In the genomic region with DNA sequence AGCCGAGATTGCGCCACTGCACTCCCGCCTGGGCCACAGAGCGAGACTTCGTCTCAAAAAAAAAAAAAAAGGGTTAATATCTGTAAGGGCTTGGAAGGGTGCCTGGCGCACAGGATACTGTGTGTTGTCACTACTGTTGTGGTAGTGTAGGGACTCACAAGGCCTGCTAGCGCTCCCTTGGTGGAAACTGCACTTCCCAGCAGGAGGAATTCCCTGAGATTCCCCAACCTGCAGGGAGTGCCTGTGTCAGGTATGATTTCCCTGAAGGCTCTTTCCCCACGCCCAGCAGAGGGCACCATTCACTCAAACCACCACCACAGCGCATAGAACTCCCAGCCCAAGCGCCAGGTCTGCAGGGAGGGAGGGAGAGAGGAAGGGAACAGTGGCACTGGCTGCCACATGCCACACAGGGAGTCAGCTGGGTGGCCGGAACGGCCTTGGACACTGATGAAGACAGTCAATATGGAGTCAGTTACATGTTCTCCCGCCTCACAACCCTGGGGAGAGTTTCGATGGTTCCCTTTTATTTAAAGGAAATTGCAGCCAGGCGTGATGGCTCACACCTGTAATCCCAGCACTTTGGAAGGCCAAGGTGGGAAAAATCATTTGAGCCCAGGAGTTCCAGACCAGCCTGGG, we compare ENCODE assay signal across 8 cellular contexts. TPM values are rescaled to one million over a fixed set of nuclear protein-coding genes. Genes with fewer than 3 reads are reported as not detected.
DNase-seq lines count a peak whose midpoint lies in the region; ATAC-seq, FAIRE-seq and TF ChIP-seq lines count a peak whose summit lies in the region.

No MANE protein-coding gene starts in this region.

- TF ChIP-seq POLR2A in HepG2 (IDR thresholded peaks at IDR 0.05; ENCODE audit: insufficient read depth in 1 of 2, low read depth in 2 of 2, low read length in 2 of 2) = no peak

- DNase-seq in AG09319 (ENCODE audit: extremely low read depth, low read depth) (peak; percentile 16), H4 (ENCODE audit: low spot score) (peak; percentile 82), NCI-H345 (lab: John Stamatoyannopoulos, UW) (peak; percentile 78), cerebellar cortex (ENCODE audit: low spot score) (peak; percentile 66), HepG2 (ENCODE audit: low spot score) (peak; percentile 89)
- peak; percentile 69 for DNase-seq in activated CD4-positive, CD25-positive, alpha-beta regulatory T cell treated with anti-CD3 and anti-CD28 coated beads, Interleukin-2, amount 50 U/mL, for 72 hours
- peak; percentile 21 to 53 (median 25) for DNase-seq in stimulated activated CD4-positive, alpha-beta T cell treated with anti-CD3 and anti-CD28 coated beads, TNF-alpha, amount 100 ng/mL, for 4 hours (ENCODE audit: low read depth in 3 of 3)

- TF ChIP-seq CTCF in AG09319 (IDR thresholded peaks at IDR 0.05; ENCODE audit: low read depth, low read length) (peak; percentile 83), HepG2 (CRISPR knock-in tag; IDR thresholded peaks at IDR 0.05) (peak; percentile 99)

- H3K4me1 ChIP-seq in HepG2 (ENCODE audit: insufficient read depth, low read length) = peaks cover 40% of the 10 kb centered on the region

- H3K9me3 ChIP-seq in HepG2 (ENCODE audit: low read length) = no peaks in the 10 kb centered on the region

- intact Hi-C loops in HepG2 (cut with micrococcal nuclease; ENCODE audit: unreplicated experiment) = loop anchor here (1.0 to 2.0 kb wide), 5 partner anchors 40 to 176 kb away; a partner anchor contains a TSS

- H3K4me2 ChIP-seq in HepG2 (ENCODE audit: low read depth, low read length) = no peak overlapping the region; the same call in 1 of the 2 replicates

- H3K36me3 ChIP-seq in HepG2 (replicated peaks in 1 of 2; ENCODE audit: control insufficient read depth in 1 of 2, insufficient read depth in 2 of 2, low read length in 2 of 2) = no peaks in the 10 kb centered on the region

- BruUV-seq in HepG2 (replicated peaks; lab: Mats Ljungman, UMichigan) = no TSS peak

- ATAC-seq in HepG2 = peak; percentile 84
- ATAC-seq in GM19328 (IDR thresholded peaks at IDR 0.05; ENCODE audit: unreplicated experiment) = no peak

- peak; percentile 97 for FAIRE-seq in HepG2 (lab: Jason Lieb, UNC)

- H3K9ac ChIP-seq in HepG2 (ENCODE audit: insufficient read depth, low read depth, low read length) = no peak overlapping the region

- no peaks in the 10 kb centered on the region for H3K79me2 ChIP-seq in HepG2 (ENCODE audit: insufficient read depth, low read length)

- TF ChIP-seq RAD21 in HepG2 (CRISPR knock-in tag; IDR thresholded peaks at IDR 0.05) = peak; percentile 99

- H3K27ac ChIP-seq in HepG2 (ENCODE audit: extremely low read length, insufficient read depth, low read length) = no peak overlapping the region

- in situ Hi-C loops in HepG2 (cut with HindIII; ENCODE audit: extremely low pct_ligation_motif_present, low pct_unique_long_range_greater_than_20kb) = loop anchor here (5.0 to 25.0 kb wide), 2 partner anchors 98 to 408 kb away; a partner anchor contains a TSS

- H4K20me1 ChIP-seq in HepG2 (ENCODE audit: insufficient read depth, low read length) = no peaks in the 10 kb centered on the region

- 0 out of 4 replicates have a peak, but pooled peaks of 1 of the 2 experiments have one; percentile 39 for TF ChIP-seq EP300 in HepG2 (IDR thresholded peaks at IDR 0.05; ENCODE audit: low read depth in 2 of 2, low read length in 2 of 2)
- no peak for TF ChIP-seq EP300 in HepG2 (CRISPR knock-in tag; IDR thresholded peaks at IDR 0.05; ENCODE audit: borderline replicate concordance)

- no peak overlapping the region for H3K4me3 ChIP-seq in HepG2 (replicated peaks in 1 of 3; ENCODE audit: insufficient read depth in 1 of 3, low read depth in 2 of 3, low read length in 3 of 3)

- H2AFZ ChIP-seq in HepG2 (ENCODE audit: low read length) = no peak overlapping the region

- WGBS in HepG2 (ENCODE audit: low lambda C conversion rate) = 28% methylated on average over 13 of the region's 15 CpGs

- POLR2A ChIA-PET in HepG2 (lab: Yijun Ruan, JAX) = no interaction called here

- CTCF ChIA-PET in HepG2 (lab: Yijun Ruan, JAX; ENCODE audit: low intra/inter-chr PET ratio, low total read pairs) = interaction anchor here (0.7 to 1.9 kb wide), 7 partner anchors 74 to 420 kb away, joined by 3 to 94 read pairs (median 4); a partner anchor contains a TSS

- peaks cover 0 to 23% of the 10 kb centered on the region in 2 experiments; a peak in 3 of 5 replicates for H3K27me3 ChIP-seq in HepG2 (ENCODE audit: control insufficient read depth in 1 of 2, insufficient read depth in 2 of 2, low read length in 2 of 2)

TF ChIP-seq in HepG2, 621 proteins besides CTCF, POLR2A, EP300 and RAD21 (continues in another document):
- TF ChIP-seq ZNF83 (CRISPR knock-in tag; IDR thresholded peaks at IDR 0.05; ENCODE audit: borderline replicate concordance) = peak; percentile 91; the same call in 1 of the 2 replicates
- TF ChIP-seq, protein P1, sequence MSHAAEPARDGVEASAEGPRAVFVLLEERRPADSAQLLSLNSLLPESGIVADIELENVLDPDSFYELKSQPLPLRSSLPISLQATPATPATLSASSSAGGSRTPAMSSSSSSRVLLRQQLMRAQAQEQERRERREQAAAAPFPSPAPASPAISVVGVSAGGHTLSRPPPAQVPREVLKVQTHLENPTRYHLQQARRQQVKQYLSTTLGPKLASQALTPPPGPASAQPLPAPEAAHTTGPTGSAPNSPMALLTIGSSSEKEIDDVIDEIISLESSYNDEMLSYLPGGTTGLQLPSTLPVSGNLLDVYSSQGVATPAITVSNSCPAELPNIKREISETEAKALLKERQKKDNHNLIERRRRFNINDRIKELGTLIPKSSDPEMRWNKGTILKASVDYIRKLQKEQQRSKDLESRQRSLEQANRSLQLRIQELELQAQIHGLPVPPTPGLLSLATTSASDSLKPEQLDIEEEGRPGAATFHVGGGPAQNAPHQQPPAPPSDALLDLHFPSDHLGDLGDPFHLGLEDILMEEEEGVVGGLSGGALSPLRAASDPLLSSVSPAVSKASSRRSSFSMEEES (CRISPR knock-in tag; IDR thresholded peaks at IDR 0.05) = peak; percentile 53; the same call in 1 of the 2 replicates
- TF ChIP-seq MED1 (CRISPR knock-in tag; IDR thresholded peaks at IDR 0.05) = peak; percentile 69
- peak; percentile 60; the same call in 1 of the 2 replicates for TF ChIP-seq ZBTB38 (CRISPR knock-in tag; IDR thresholded peaks at IDR 0.05)
- peak; percentile 79; the same call in 1 of the 2 replicates for TF ChIP-seq NRL (CRISPR knock-in tag; IDR thresholded peaks at IDR 0.05; ENCODE audit: borderline replicate concordance)
- no peak for TF ChIP-seq TBL1XR1 (IDR thresholded peaks at IDR 0.05; ENCODE audit: borderline replicate concordance, low read length, partially characterized antibody)
- TF ChIP-seq WIZ (CRISPR knock-in tag; IDR thresholded peaks at IDR 0.05) = no peak

RNA-seq across cellular contexts. Expression of a gene that starts 32.7 kb away (rescaled TPM):
- total RNA-seq in H4 (2014; rRNA removed; shearing (Covaris generic)) = not detected in 2 replicates
- 0.70 and 0.95 TPM in 2 replicates for total RNA-seq in HepG2 (2016; rRNA removed; fragmentation: Illumina TruSeq; extraction: Trizol)
- 0.10 and 0.18 TPM in 2 replicates for total RNA-seq in HepG2 (2016; cell fraction: cytosol; rRNA removed; fragmentation: Illumina TruSeq; extraction: Trizol; ENCODE audit: low read depth)
- total RNA-seq in HepG2 (2016; cell fraction: insoluble cytoplasmic fraction; rRNA removed; fragmentation: Illumina TruSeq; extraction: Trizol) = 0.51 and 1.0 TPM in 2 replicates
- 0.17 and 0.31 TPM in 2 replicates for total RNA-seq in HepG2 (2016; cell fraction: membrane; rRNA removed; fragmentation: Illumina TruSeq; extraction: Trizol)
- total RNA-seq in HepG2 (2016; cell fraction: nucleus; rRNA removed; fragmentation: Illumina TruSeq; extraction: Trizol) = 1.9 and 2.1 TPM in 2 replicates
- 9.8 and 10.0 TPM in 2 replicates for polyA plus RNA-seq in HepG2 (2011; rRNA removed)
- polyA plus RNA-seq in HepG2 (2011; cell fraction: cytosol; rRNA removed) = 3.0 and 7.2 TPM in 2 replicates
- polyA plus RNA-seq in HepG2 (2011; cell fraction: nucleus; rRNA removed) = 4.1 and 7.8 TPM in 2 replicates
- 25.1 and 45.8 TPM in 2 replicates for polyA plus RNA-seq in HepG2 (2012)
- 0.11 and 0.24 TPM in 2 replicates for polyA plus RNA-seq in HepG2 (2016; cell fraction: cytosol; fragmentation: Illumina TruSeq; extraction: Trizol; ENCODE audit: low read depth)
- polyA plus RNA-seq in HepG2 (2016; cell fraction: insoluble cytoplasmic fraction; fragmentation: Illumina TruSeq; extraction: Trizol; ENCODE audit: low read depth) = 0.56 and 1.3 TPM in 2 replicates
- 0.18 and 0.21 TPM in 2 replicates for polyA plus RNA-seq in HepG2 (2016; cell fraction: membrane; fragmentation: Illumina TruSeq; extraction: Trizol; ENCODE audit: low read depth)
- 2.6 and 4.5 TPM in 2 replicates for polyA plus RNA-seq in HepG2 (2016; cell fraction: nucleus; fragmentation: Illumina TruSeq; extraction: Trizol; ENCODE audit: insufficient read depth, low read depth)
- 1.1 and 21.8 TPM in 2 replicates for polyA minus RNA-seq in HepG2 (2011; rRNA and poly(A)+ RNA removed; ENCODE audit: low replicate concordance)
- polyA minus RNA-seq in HepG2 (2011; cell fraction: cytosol; rRNA and poly(A)+ RNA removed) = 16.0 and 28.9 TPM in 2 replicates
- 5.7 and 10.7 TPM in 2 replicates for polyA minus RNA-seq in HepG2 (2011; cell fraction: nucleus; rRNA and poly(A)+ RNA removed)

RNA-seq across cellular contexts. Expression of a gene that starts 59.2 kb away (rescaled TPM):
- total RNA-seq in H4 (2014; rRNA removed; shearing (Covaris generic)) = not detected in 2 replicates
- not detected in 2 replicates for total RNA-seq in HepG2 (2016; rRNA removed; fragmentation: Illumina TruSeq; extraction: Trizol)
- total RNA-seq in HepG2 (2016; cell fraction: cytosol; rRNA removed; fragmentation: Illumina TruSeq; extraction: Trizol; ENCODE audit: low read depth) = not detected in 2 replicates
- total RNA-seq in HepG2 (2016; cell fraction: insoluble cytoplasmic fraction; rRNA removed; fragmentation: Illumina TruSeq; extraction: Trizol) = not detected in 2 replicates
- total RNA-seq in HepG2 (2016; cell fraction: membrane; rRNA removed; fragmentation: Illumina TruSeq; extraction: Trizol) = not detected in 2 replicates
- total RNA-seq in HepG2 (2016; cell fraction: nucleus; rRNA removed; fragmentation: Illumina TruSeq; extraction: Trizol) = 0.22 TPM in 1 of 2 replicates, not detected in the other
- polyA plus RNA-seq in HepG2 (2011; rRNA removed) = 0.11 and 0.57 TPM in 2 replicates
- 0.09 and 0.32 TPM in 2 replicates for polyA plus RNA-seq in HepG2 (2011; cell fraction: cytosol; rRNA removed)
- polyA plus RNA-seq in HepG2 (2011; cell fraction: nucleus; rRNA removed) = 0.19 and 0.23 TPM in 2 replicates
- 0.12 and 0.25 TPM in 2 replicates for polyA plus RNA-seq in HepG2 (2012)
- not detected in 2 replicates for polyA plus RNA-seq in HepG2 (2016; cell fraction: cytosol; fragmentation: Illumina TruSeq; extraction: Trizol; ENCODE audit: low read depth)
- 0.22 TPM in 1 of 2 replicates, not detected in the other for polyA plus RNA-seq in HepG2 (2016; cell fraction: insoluble cytoplasmic fraction; fragmentation: Illumina TruSeq; extraction: Trizol; ENCODE audit: low read depth)
- polyA plus RNA-seq in HepG2 (2016; cell fraction: membrane; fragmentation: Illumina TruSeq; extraction: Trizol; ENCODE audit: low read depth) = not detected in 2 replicates
- not detected in 2 replicates for polyA plus RNA-seq in HepG2 (2016; cell fraction: nucleus; fragmentation: Illumina TruSeq; extraction: Trizol; ENCODE audit: insufficient read depth, low read depth)
- polyA minus RNA-seq in HepG2 (2011; rRNA and poly(A)+ RNA removed; ENCODE audit: low replicate concordance) = 1.1 TPM in 1 of 2 replicates, not detected in the other
- polyA minus RNA-seq in HepG2 (2011; cell fraction: cytosol; rRNA and poly(A)+ RNA removed) = not detected in 2 replicates
- not detected in 2 replicates for polyA minus RNA-seq in HepG2 (2011; cell fraction: nucleus; rRNA and poly(A)+ RNA removed)

Comparison
In these comparisons a context has a peak if more than half of its experiments do, and no peak if none do; other contexts are left out.
1. DNase-seq: peak in every context shown above with its lines; median percentile 89 in HepG2; 82 in H4; 78 in NCI-H345; 69 in activated CD4-positive, CD25-positive, alpha-beta regulatory T cell treated with anti-CD3 and anti-CD28 coated beads, Interleukin-2, amount 50 U/mL, for 72 hours; 66 in cerebellar cortex; 25 in stimulated activated CD4-positive, alpha-beta T cell treated with anti-CD3 and anti-CD28 coated beads, TNF-alpha, amount 100 ng/mL, for 4 hours; 16 in AG09319.